21 cellular contexts compared by ENCODE assay signal in the genomic region with DNA sequence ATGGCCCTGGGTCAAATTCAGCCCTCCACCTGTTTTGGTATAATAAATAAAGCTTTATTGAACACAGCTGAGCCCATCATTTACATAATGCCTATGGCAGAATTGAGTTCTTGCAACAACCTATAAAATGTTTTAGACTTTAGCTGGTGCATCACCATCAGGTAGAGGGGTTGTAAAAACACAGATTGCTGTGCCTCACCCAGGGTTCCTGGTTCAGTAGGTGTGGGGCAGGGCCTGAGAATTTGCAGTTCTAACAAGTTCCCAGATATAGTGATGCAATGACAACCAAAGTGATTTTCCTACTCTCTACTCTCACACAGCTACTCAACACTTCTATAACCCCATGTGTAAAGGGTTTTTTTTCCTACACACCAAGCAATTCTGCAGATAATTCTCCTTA.
DNase-seq lines count a peak whose midpoint lies in the region; ATAC-seq, FAIRE-seq and TF ChIP-seq lines count a peak whose summit lies in the region.
"Had no signal": no experiment of that assay in that cellular context is flagged by ENCODE, and none has a peak within 500 bp of the region (broad histone marks: within the 10 kb centered on the region; RNA-seq: fewer than 3 reads in every experiment).

No MANE protein-coding gene starts in this region.

- no peaks in the 10 kb centered on the region for H4K20me1 ChIP-seq in endothelial cell of umbilical vein (replicated peaks; ENCODE audit: control insufficient read depth, extremely low read depth, insufficient read depth, low read length)
- H4K20me1 ChIP-seq: BLaER1 had no signal

- H3K4me2 ChIP-seq in endothelial cell of umbilical vein (ENCODE audit: insufficient read depth, low read length): no peak overlapping the region
- H3K4me2 ChIP-seq: BLaER1 had no signal

- H3K4me1 ChIP-seq in endothelial cell of umbilical vein (ENCODE audit: control insufficient read depth, extremely low read depth, insufficient read depth, low read length) (no peaks in the 10 kb centered on the region), transverse colon (no peaks in the 10 kb centered on the region)
- H3K4me1 ChIP-seq: BLaER1 had no signal

- no peak overlapping the region for H2AFZ ChIP-seq in endothelial cell of umbilical vein (ENCODE audit: low read depth, low read length)
- H2AFZ ChIP-seq: GM23248 had no signal

- H3K79me2 ChIP-seq in endothelial cell of umbilical vein (ENCODE audit: control insufficient read depth, insufficient read depth, low read length): no peaks in the 10 kb centered on the region

- H3K27ac ChIP-seq in endothelial cell of umbilical vein (ENCODE audit: insufficient read depth, low read depth, low read length): no peak overlapping the region
- no peak overlapping the region for H3K27ac ChIP-seq in transverse colon
- H3K27ac ChIP-seq: BLaER1, C4-2B, GM23248 had no signal

- H3K9me1 ChIP-seq in endothelial cell of umbilical vein (replicated peaks; ENCODE audit: control insufficient read depth, extremely low read depth, insufficient read depth, low read length): no peaks in the 10 kb centered on the region

- DNase-seq in NCI-H1048 (lab: John Stamatoyannopoulos, UW): peak; percentile 61
- peak; percentile 96 for DNase-seq in NCI-H526 treated with DMSO at 0.1 percent for 48 hours (lab: John Stamatoyannopoulos, UW)
- no peak for DNase-seq in endothelial cell of umbilical vein (ENCODE audit: low read depth, low spot score)
- DNase-seq in transverse colon: peak; percentile 33
- no peak for DNase-seq in activated CD4-positive, CD25-positive, alpha-beta regulatory T cell treated with anti-CD3 and anti-CD28 coated beads, Interleukin-2, amount 50 U/mL, for 72 hours
- no peak for DNase-seq in NCI-H510A (lab: John Stamatoyannopoulos, UW)
- DNase-seq: CD4-positive, alpha-beta T cell; CD8-positive, alpha-beta memory T cell; DMS 273 treated with DMSO at 0.1 percent for 48 hours; DMS79; EL; GDM1; GM23248; H7; HCEC 1CT had no signal

- peak; percentile 75 for FAIRE-seq in endothelial cell of umbilical vein (lab: Jason Lieb, UNC)
- FAIRE-seq: D721Med, GM12878, H1 had no signal

- H3K4me3 ChIP-seq in endothelial cell of umbilical vein (replicated peaks in 1 of 3; ENCODE audit: insufficient read depth in 1 of 3, low read depth in 1 of 3, low read length in 3 of 3): no peak overlapping the region
- H3K4me3 ChIP-seq in transverse colon: no peak overlapping the region
- H3K4me3 ChIP-seq: BLaER1, GM12878, GM23248 had no signal

- BruUV-seq in endothelial cell of umbilical vein (replicated peaks; lab: Mats Ljungman, UMichigan): no TSS peak

- H3K27me3 ChIP-seq in endothelial cell of umbilical vein (ENCODE audit: control insufficient read depth in 2 of 2, insufficient read depth in 2 of 2, low read length in 2 of 2): no peaks in the 10 kb centered on the region
- no peaks in the 10 kb centered on the region for H3K27me3 ChIP-seq in transverse colon

- H3K36me3 ChIP-seq in endothelial cell of umbilical vein (ENCODE audit: control insufficient read depth in 2 of 2, extremely low read depth in 1 of 2, insufficient read depth in 2 of 2, low read length in 2 of 2): no peaks in the 10 kb centered on the region
- no peaks in the 10 kb centered on the region for H3K36me3 ChIP-seq in transverse colon
- H3K36me3 ChIP-seq: BLaER1 had no signal

- dilution Hi-C loops in endothelial cell of umbilical vein (cut with MboI; ENCODE audit: extremely low pct_ligation_motif_present, low sequenced_read_pairs): no loop called here

- no peak overlapping the region for H3K9ac ChIP-seq in endothelial cell of umbilical vein (replicated peaks; ENCODE audit: extremely low read depth, insufficient read depth, low read length)
- H3K9ac ChIP-seq: BLaER1, GM23248 had no signal

- TF ChIP-seq POLR2A in endothelial cell of umbilical vein (IDR thresholded peaks at IDR 0.05; ENCODE audit: low read depth, low read length) (no peak), transverse colon (IDR thresholded peaks at IDR 0.05) (no peak)

- CTCF ChIA-PET in endothelial cell of umbilical vein (lab: Charles Lee): interaction anchor here (1.3 kb wide), 1 partner anchor 8 kb away, joined by 3 read pairs; no protein-coding TSS in a partner anchor

- in situ Hi-C loops in transverse colon (cut with MboI; ENCODE audit: low pct_ligation_motif_present in 1 of 4, low pct_unique_long_range_greater_than_20kb in 1 of 4, low sequenced_read_pairs in 3 of 4): no loop called here

- TF ChIP-seq CTCF in endothelial cell of umbilical vein (IDR thresholded peaks at IDR 0.05; ENCODE audit: extremely low read depth in 1 of 2, insufficient read depth in 1 of 2, low read depth in 1 of 2, low read length in 2 of 2): no peak
- no peak for TF ChIP-seq CTCF in transverse colon (IDR thresholded peaks at IDR 0.05)

- POLR2A ChIA-PET in endothelial cell of umbilical vein (lab: Charles Lee): no interaction called here

- no peak for ATAC-seq in GM21786 (IDR thresholded peaks at IDR 0.05; ENCODE audit: unreplicated experiment)
- ATAC-seq: GM12878 had no signal

- H3K9me3 ChIP-seq in endothelial cell of umbilical vein (replicated peaks; ENCODE audit: control insufficient read depth, insufficient read depth, low read length): no peaks in the 10 kb centered on the region
- no peaks in the 10 kb centered on the region for H3K9me3 ChIP-seq in transverse colon

- intact Hi-C loops in endothelial cell of umbilical vein (cut with micrococcal nuclease) (no loop called here), transverse colon (cut with DNase I; ENCODE audit: low total_unique reads) (no loop called here)

- no peak for TF ChIP-seq EP300 in transverse colon (IDR thresholded peaks at IDR 0.05; ENCODE audit: low read depth)

TF ChIP-seq in endothelial cell of umbilical vein, 7 proteins besides CTCF, POLR2A, EP300 and RAD21:
- TF ChIP-seq MYC (IDR thresholded peaks at IDR 0.05; ENCODE audit: low read depth, low read length): no peak
- no peak for TF ChIP-seq POLR2AphosphoS5 (IDR thresholded peaks at IDR 0.05; ENCODE audit: insufficient read depth, low read depth, low read length)
- TF ChIP-seq, protein P1, sequence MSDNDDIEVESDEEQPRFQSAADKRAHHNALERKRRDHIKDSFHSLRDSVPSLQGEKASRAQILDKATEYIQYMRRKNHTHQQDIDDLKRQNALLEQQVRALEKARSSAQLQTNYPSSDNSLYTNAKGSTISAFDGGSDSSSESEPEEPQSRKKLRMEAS (IDR thresholded peaks at IDR 0.05; ENCODE audit: insufficient read depth, insufficient read length): no peak
- TF ChIP-seq FOS (IDR thresholded peaks at IDR 0.05; ENCODE audit: borderline replicate concordance, insufficient read depth, low read length): no peak
- TF ChIP-seq JUN (IDR thresholded peaks at IDR 0.05; ENCODE audit: borderline replicate concordance, insufficient read depth, insufficient read length, low read depth): no peak
- TF ChIP-seq GATA2 (IDR thresholded peaks at IDR 0.05; ENCODE audit: insufficient read depth, insufficient read length, low read depth, low read length): no peak
- TF ChIP-seq EZH2 (IDR thresholded peaks at IDR 0.05; ENCODE audit: borderline replicate concordance, low read depth, low read length, severe bottlenecking): no peak
TF ChIP-seq in endothelial cell of umbilical vein: peak in this region for 0.

Comparison
In these comparisons a context has a peak if more than half of its experiments do, and no peak if none do; other contexts are left out.
1. DNase-seq: peak in NCI-H1048 (single experiment), NCI-H526 treated with DMSO at 0.1 percent for 48 hours (single experiment) and transverse colon (single experiment); none in endothelial cell of umbilical vein (single experiment), activated CD4-positive, CD25-positive, alpha-beta regulatory T cell treated with anti-CD3 and anti-CD28 coated beads, Interleukin-2, amount 50 U/mL, for 72 hours (single experiment) and NCI-H510A (single experiment).